Comparison of ENCODE assay signal across 8 cellular contexts in the genomic region with DNA sequence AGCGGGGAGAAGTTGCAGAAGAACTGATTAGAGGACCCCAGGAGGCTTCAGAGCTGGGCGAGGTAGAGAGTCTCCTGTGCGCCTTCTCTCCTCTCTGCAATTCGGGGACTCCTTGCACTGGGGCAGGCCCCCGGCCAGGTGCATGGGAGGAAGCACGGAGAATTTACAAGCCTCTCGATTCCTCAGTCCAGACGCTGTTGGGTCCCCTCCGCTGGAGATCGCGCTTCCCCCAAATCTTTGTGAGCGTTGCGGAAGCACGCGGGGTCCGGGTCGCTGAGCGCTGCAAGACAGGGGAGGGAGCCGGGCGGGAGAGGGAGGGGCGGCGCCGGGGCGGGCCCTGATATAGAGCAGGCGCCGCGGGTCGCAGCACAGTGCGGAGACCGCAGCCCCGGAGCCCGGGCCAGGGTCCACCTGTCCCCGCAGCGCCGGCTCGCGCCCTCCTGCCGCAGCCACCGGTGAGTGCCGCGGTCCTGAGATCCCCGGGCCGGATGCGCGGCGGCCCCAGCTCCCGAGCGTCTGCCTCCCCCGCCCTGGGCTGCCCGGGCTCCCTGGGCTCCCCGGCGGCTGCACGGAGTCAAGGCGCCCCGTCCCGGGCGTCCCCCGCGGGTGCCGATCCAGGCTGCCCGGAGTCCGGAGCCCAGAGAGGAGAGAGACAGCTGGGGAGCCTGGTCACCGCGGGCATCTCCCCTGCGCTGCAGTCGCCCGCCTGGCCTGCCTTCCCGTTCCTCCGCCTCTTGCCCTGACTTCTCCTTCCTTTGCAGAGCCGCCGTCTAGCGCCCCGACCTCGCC. TPM values are rescaled to one million over a fixed set of nuclear protein-coding genes. Genes with fewer than 3 reads are reported as not detected.
DNase-seq lines count a peak whose midpoint lies in the region; ATAC-seq and TF ChIP-seq lines count a peak whose summit lies in the region.

A gene (plus strand): TSS at position 369 of the 789 bp plus-strand sequence. CDS start 424 bp downstream, outside the sequence.

- no peaks in the 10 kb centered on the region for H3K27me3 ChIP-seq in ACC112 (ENCODE audit: insufficient read depth, low read length)

- H3K36me3 Mint-ChIP-seq in glutamatergic neuron (ENCODE audit: unreplicated experiment): no peaks in the 10 kb centered on the region
- H3K36me3 Mint-ChIP-seq in osteocyte (ENCODE audit: unreplicated experiment): peaks cover 30% of the 10 kb centered on the region

- H3K27ac ChIP-seq in ACC112 (ENCODE audit: low read depth, low read length): peak within 1 kb of the TSS; percentile 93

- H3K4me1 Mint-ChIP-seq in glutamatergic neuron (ENCODE audit: low read depth, unreplicated experiment): peaks cover 20% of the 10 kb centered on the region
- H3K4me1 Mint-ChIP-seq in osteocyte (ENCODE audit: unreplicated experiment): peaks cover 94% of the 10 kb centered on the region

- H3K9me3 Mint-ChIP-seq in glutamatergic neuron (ENCODE audit: unreplicated experiment): peaks cover 8% of the 10 kb centered on the region
- H3K9me3 Mint-ChIP-seq in osteocyte (ENCODE audit: unreplicated experiment): no peaks in the 10 kb centered on the region

- H3K27ac Mint-ChIP-seq in glutamatergic neuron (ENCODE audit: unreplicated experiment) (no peak within 1 kb of the TSS), osteocyte (ENCODE audit: unreplicated experiment) (peak within 1 kb of the TSS; percentile 94)

- H3K4me1 ChIP-seq in ACC112 (ENCODE audit: control insufficient read depth, insufficient read depth, low read length, unreplicated experiment): peaks cover 53% of the 10 kb centered on the region

- peak within 1 kb of the TSS; percentile 88 for H3K4me3 ChIP-seq in ACC112 (ENCODE audit: low read depth, low read length)

- peaks cover 10% of the 10 kb centered on the region for H3K36me3 ChIP-seq in ACC112 (ENCODE audit: insufficient read depth, low read length)

- H2AFZ ChIP-seq in ACC112 (ENCODE audit: low read length, unreplicated experiment): peak within 1 kb of the TSS; percentile 17

- TF ChIP-seq POLR2A in GM18526 (IDR thresholded peaks at IDR 0.05; ENCODE audit: extremely low read depth, insufficient read length): peak; percentile 6

- peaks cover 25% of the 10 kb centered on the region for H3K27me3 Mint-ChIP-seq in glutamatergic neuron (ENCODE audit: unreplicated experiment)
- H3K27me3 Mint-ChIP-seq in osteocyte (ENCODE audit: unreplicated experiment): no peaks in the 10 kb centered on the region

- no peak for ATAC-seq in GM18502 (IDR thresholded peaks at IDR 0.05; ENCODE audit: poor library complexity, unreplicated experiment)

- TF ChIP-seq CTCF in glutamatergic neuron (IDR thresholded peaks at IDR 0.05; ENCODE audit: partially characterized antibody, unreplicated experiment) (no peak), osteocyte (IDR thresholded peaks at IDR 0.05) (no peak)

- peak within 1 kb of the TSS; percentile 96 for H3K4me3 Mint-ChIP-seq in glutamatergic neuron (ENCODE audit: unreplicated experiment)
- peak within 1 kb of the TSS; percentile 97 for H3K4me3 Mint-ChIP-seq in osteocyte (ENCODE audit: unreplicated experiment)

- DNase-seq in NOMO-1 treated with DMSO at 0.1 percent for 48 hours (lab: John Stamatoyannopoulos, UW; ENCODE audit: unreplicated experiment) (peak; percentile 67), glutamatergic neuron (peak; percentile 71), osteocyte (ENCODE audit: extremely low spot score, unreplicated experiment) (peak; percentile 86), inferior parietal cortex (ENCODE audit: extremely low spot score) (no peak)
- peak; percentile 73 for DNase-seq in activated effector memory CD4-positive, alpha-beta T cell treated with anti-CD3 and anti-CD28 coated beads, Interleukin-2, amount 50 U/mL, for 16 hours

- peaks cover 12% of the 10 kb centered on the region for H3K79me2 ChIP-seq in ACC112 (ENCODE audit: control insufficient read depth, insufficient read depth, low read length, unreplicated experiment)

RNA-seq across cellular contexts. Expression of the gene that starts here (rescaled TPM):
- total RNA-seq in glutamatergic neuron (ENCODE audit: unreplicated experiment): 0.59 TPM
- 112 and 118 TPM in 2 replicates for total RNA-seq in osteocyte

Comparison
In these comparisons a context has a peak if more than half of its experiments do, and no peak if none do; other contexts are left out.
1. RNA of the gene that starts here (total RNA-seq): 112 to 118 TPM in osteocyte; 0.59 TPM in glutamatergic neuron (single experiment); every median in the first group is over 10 times any median in the second.
2. Peak in DNase-seq in glutamatergic neuron; RNA of the gene not detected or under 1 TPM.